ENCODE assay signal across 9 cellular contexts in genomic region chr4:36187723-36188333, GRCh38. TPM values are rescaled to one million over a fixed set of nuclear protein-coding genes. Genes with fewer than 3 reads are reported as not detected.
DNase-seq lines count a peak whose midpoint lies in the region; ATAC-seq, FAIRE-seq and TF ChIP-seq lines count a peak whose summit lies in the region.
"Had no signal": no experiment of that assay in that cellular context is flagged by ENCODE, and none has a peak within 500 bp of the region (broad histone marks: within the 10 kb centered on the region; RNA-seq: fewer than 3 reads in every experiment).

No MANE protein-coding gene starts in this region.

- peak; percentile 29 for ATAC-seq in CD4-positive, alpha-beta T cell (ENCODE audit: poor library complexity)
- no peak for ATAC-seq in omental fat pad (ENCODE audit: low FRiP score)

- peaks cover 19% of the 10 kb centered on the region for H3K4me1 ChIP-seq in OCI-LY3 (ENCODE audit: low read length)

- 0 out of 2 replicates have a peak, but pooled peaks cover 5% of the 10 kb centered on the region for H4K20me1 ChIP-seq in OCI-LY3 (ENCODE audit: insufficient read depth, low read length)

- CTCF ChIA-PET in CD4-positive, alpha-beta T cell (lab: Charles Lee): interaction anchor here (1.1 kb wide), 1 partner anchor 28 kb away, joined by 3 read pairs; no protein-coding TSS in a partner anchor

- peaks cover 23% of the 10 kb centered on the region for H3K36me3 Mint-ChIP-seq in CD4-positive, alpha-beta T cell (ENCODE audit: low read depth)
- peaks cover 4% of the 10 kb centered on the region for H3K36me3 Mint-ChIP-seq in type B pancreatic cell

- no peak overlapping the region for H3K4me2 ChIP-seq in OCI-LY3 (ENCODE audit: low read length)

- H3K9ac ChIP-seq in OCI-LY3 (ENCODE audit: low read length): no peak overlapping the region

- H3K27me3 ChIP-seq in CD4-positive, alpha-beta T cell (ENCODE audit: control insufficient read depth, insufficient read depth, low read length): no peaks in the 10 kb centered on the region
- no peaks in the 10 kb centered on the region for H3K27me3 ChIP-seq in OCI-LY3 (ENCODE audit: low read depth, low read length)

- intact Hi-C loops in CD4-positive, alpha-beta T cell (cut with DNase I, micrococcal nuclease): no loop called here

- no peaks in the 10 kb centered on the region for H3K27me3 Mint-ChIP-seq in CD4-positive, alpha-beta T cell
- no peaks in the 10 kb centered on the region for H3K27me3 Mint-ChIP-seq in type B pancreatic cell
- H3K27me3 Mint-ChIP-seq: dendritic cell treated with granulocyte-macrophage colony-stimulating factor and Interleukin-4, amounts not matched to agents 40 ng/mL and 50 ng/mL, for 4 days had no signal

- no peak for DNase-seq in CD4-positive, alpha-beta T cell
- DNase-seq in GM19239 (ENCODE audit: insufficient read length, low spot score) (no peak), fibroblast of mammary gland (ENCODE audit: low read depth) (peak; percentile 31), type B pancreatic cell (ENCODE audit: extremely low spot score, unreplicated experiment) (no peak), omental fat pad (ENCODE audit: low spot score) (no peak), NCI-H1436 treated with DMSO at 0.1 percent for 48 hours (lab: John Stamatoyannopoulos, UW) (no peak)
- no peak for DNase-seq in activated CD4-positive, alpha-beta T cell treated with anti-CD3 and anti-CD28 coated beads, Interleukin-2, amount 50 U/mL, for 4 hours

- peaks cover 34% of the 10 kb centered on the region for H3K4me1 Mint-ChIP-seq in CD4-positive, alpha-beta T cell (ENCODE audit: low read depth)
- no peaks in the 10 kb centered on the region for H3K4me1 Mint-ChIP-seq in type B pancreatic cell (ENCODE audit: unreplicated experiment)

- H2AFZ ChIP-seq in OCI-LY3 (ENCODE audit: low read depth, low read length): no peak overlapping the region

- no peak overlapping the region for H3K27ac ChIP-seq in CD4-positive, alpha-beta T cell (ENCODE audit: low read depth, low read length)
- no peak overlapping the region for H3K27ac ChIP-seq in OCI-LY3 (ENCODE audit: low read length)

- H3K27ac Mint-ChIP-seq in CD4-positive, alpha-beta T cell: no peak overlapping the region
- no peak overlapping the region for H3K27ac Mint-ChIP-seq in type B pancreatic cell
- H3K27ac Mint-ChIP-seq: dendritic cell treated with granulocyte-macrophage colony-stimulating factor and Interleukin-4, amounts not matched to agents 40 ng/mL and 50 ng/mL, for 4 days had no signal

- H3K4me3 ChIP-seq in OCI-LY3 (ENCODE audit: low read length) (no peak overlapping the region), fibroblast of mammary gland (ENCODE audit: control insufficient read depth, low read depth, low read length) (no peak overlapping the region)

- no peaks in the 10 kb centered on the region for H3K79me2 ChIP-seq in OCI-LY3 (ENCODE audit: low read length)

- H3K4me3 Mint-ChIP-seq in CD4-positive, alpha-beta T cell: no peak overlapping the region
- H3K4me3 Mint-ChIP-seq in type B pancreatic cell: no peak overlapping the region
- H3K4me3 Mint-ChIP-seq: dendritic cell treated with granulocyte-macrophage colony-stimulating factor and Interleukin-4, amounts not matched to agents 40 ng/mL and 50 ng/mL, for 4 days had no signal

- peak; percentile 77 for FAIRE-seq in GM19239 (lab: Jason Lieb, UNC)

- peaks cover 8% of the 10 kb centered on the region for H3K36me3 ChIP-seq in OCI-LY3 (replicated peaks; ENCODE audit: low read depth, low read length)

- peak; percentile 50 for TF ChIP-seq CTCF in CD4-positive, alpha-beta T cell (IDR thresholded peaks at IDR 0.05)
- TF ChIP-seq CTCF in OCI-LY3 (IDR thresholded peaks at IDR 0.05; ENCODE audit: low read depth, low read length): peak; percentile 60
- peak; percentile 53 for TF ChIP-seq CTCF in fibroblast of mammary gland (conservative IDR thresholded peaks at IDR 0.05; ENCODE audit: control insufficient read depth, insufficient read depth, low read depth, low read length)
- TF ChIP-seq CTCF in type B pancreatic cell (conservative IDR thresholded peaks at IDR 0.05): peak; percentile 82
- TF ChIP-seq CTCF in omental fat pad (IDR thresholded peaks at IDR 0.05): no peak

- no peaks in the 10 kb centered on the region for H3K9me3 Mint-ChIP-seq in CD4-positive, alpha-beta T cell
- no peaks in the 10 kb centered on the region for H3K9me3 Mint-ChIP-seq in type B pancreatic cell
- H3K9me3 Mint-ChIP-seq: dendritic cell treated with granulocyte-macrophage colony-stimulating factor and Interleukin-4, amounts not matched to agents 40 ng/mL and 50 ng/mL, for 4 days had no signal

- POLR2A ChIA-PET in CD4-positive, alpha-beta T cell (lab: Charles Lee): no interaction called here

- H3K9me3 ChIP-seq in CD4-positive, alpha-beta T cell (ENCODE audit: control insufficient read depth, low read length): no peaks in the 10 kb centered on the region
- H3K9me3 ChIP-seq in OCI-LY3 (ENCODE audit: insufficient read depth, low read length): no peaks in the 10 kb centered on the region

RNA-seq across cellular contexts. Expression of gene ARAP2, which starts 56.5 kb away (rescaled TPM):
- 10 to 100 TPM; 54.3 to 63.4 TPM for total RNA-seq in CD4-positive, alpha-beta T cell
- 10.8 and 20.0 TPM in 2 replicates for total RNA-seq in type B pancreatic cell (ENCODE audit: low replicate concordance)
- total RNA-seq in omental fat pad: 100 to 1,000 TPM in 2 of 4 donors, 10 to 100 TPM in 2; 21.6 to 138 (median 72.3) TPM

Comparison
In these comparisons a context has a peak if more than half of its experiments do, and no peak if none do; other contexts are left out.
1. CTCF ChIP-seq: peak in CD4-positive, alpha-beta T cell (single experiment), OCI-LY3 (single experiment), fibroblast of mammary gland (single experiment) and type B pancreatic cell (single experiment); none in omental fat pad (0 of 3).